13 cellular contexts compared by ENCODE assay signal in genomic region chr2:62303818-62304217, GRCh38.
DNase-seq lines count a peak whose midpoint lies in the region; ATAC-seq lines count a peak whose summit lies in the region.
"Had no signal": no experiment of that assay in that cellular context is flagged by ENCODE, and none has a peak within 500 bp of the region (broad histone marks: within the 10 kb centered on the region; RNA-seq: fewer than 3 reads in every experiment).

No MANE protein-coding gene starts in this region.

- ATAC-seq in activated T-cell treated with anti-CD3 and anti-CD28 coated beads, Interleukin-2, amount 50 U/mL, for 4 hours = no peak
- peak; percentile 41 for ATAC-seq in HG03460 (IDR thresholded peaks at IDR 0.05; ENCODE audit: unreplicated experiment)
- no peak for ATAC-seq in activated naive CD4-positive, alpha-beta T cell treated with anti-CD3 and anti-CD28 coated beads, Interleukin-2, amount 50 U/mL, for 72 hours
- ATAC-seq in stimulated activated naive B cell treated with anti-CD40 and anti-IgM and Interleukin-4, amounts not matched to agents 10 μg/mL and 1 μg/mL and 100 μg/mL, for 72 hours (replicated peaks) = no peak
- ATAC-seq in HG03025 (IDR thresholded peaks at IDR 0.05; ENCODE audit: low FRiP score, unreplicated experiment) = no peak

- H3K4me3 Mint-ChIP-seq in activated T-cell treated with anti-CD3 and anti-CD28 coated beads, Interleukin-2, amount 50 U/mL, for 24 hours = peak overlapping the region; percentile 36
- no peak overlapping the region for H3K4me3 Mint-ChIP-seq in activated T-cell treated with anti-CD3 and anti-CD28 coated beads, Interleukin-2, amount 50 U/mL, for 4 hours
- no peak overlapping the region for H3K4me3 Mint-ChIP-seq in stimulated activated naive B cell treated with anti-CD40 and anti-IgM and Interleukin-4, amounts not matched to agents 10 μg/mL and 1 μg/mL and 100 μg/mL, for 72 hours

- no peaks in the 10 kb centered on the region for H3K27me3 Mint-ChIP-seq in activated T-cell treated with anti-CD3 and anti-CD28 coated beads, Interleukin-2, amount 50 U/mL, for 24 hours
- no peaks in the 10 kb centered on the region for H3K27me3 Mint-ChIP-seq in activated T-cell treated with anti-CD3 and anti-CD28 coated beads, Interleukin-2, amount 50 U/mL, for 4 hours (ENCODE audit: low read depth)
- H3K27me3 Mint-ChIP-seq in stimulated activated naive B cell treated with anti-CD40 and anti-IgM and Interleukin-4, amounts not matched to agents 10 μg/mL and 1 μg/mL and 100 μg/mL, for 72 hours = no peaks in the 10 kb centered on the region

- no peaks in the 10 kb centered on the region for H3K36me3 Mint-ChIP-seq in activated T-cell treated with anti-CD3 and anti-CD28 coated beads, Interleukin-2, amount 50 U/mL, for 24 hours (ENCODE audit: low read depth)
- H3K36me3 Mint-ChIP-seq in activated T-cell treated with anti-CD3 and anti-CD28 coated beads, Interleukin-2, amount 50 U/mL, for 4 hours (ENCODE audit: insufficient read depth) = no peaks in the 10 kb centered on the region
- H3K36me3 Mint-ChIP-seq in activated naive CD4-positive, alpha-beta T cell treated with anti-CD3 and anti-CD28 coated beads, Interleukin-2, amount 50 U/mL, for 72 hours = peaks cover 5 to 7% of the 10 kb centered on the region in 2 donors
- H3K36me3 Mint-ChIP-seq in stimulated activated naive B cell treated with anti-CD40 and anti-IgM and Interleukin-4, amounts not matched to agents 10 μg/mL and 1 μg/mL and 100 μg/mL, for 72 hours = no peaks in the 10 kb centered on the region

- no peaks in the 10 kb centered on the region for H3K9me3 Mint-ChIP-seq in activated T-cell treated with anti-CD3 and anti-CD28 coated beads, Interleukin-2, amount 50 U/mL, for 24 hours
- H3K9me3 Mint-ChIP-seq in activated T-cell treated with anti-CD3 and anti-CD28 coated beads, Interleukin-2, amount 50 U/mL, for 4 hours = no peaks in the 10 kb centered on the region
- peaks cover 4% of the 10 kb centered on the region in 2 donors for H3K9me3 Mint-ChIP-seq in activated naive CD4-positive, alpha-beta T cell treated with anti-CD3 and anti-CD28 coated beads, Interleukin-2, amount 50 U/mL, for 72 hours
- no peaks in the 10 kb centered on the region for H3K9me3 Mint-ChIP-seq in stimulated activated naive B cell treated with anti-CD40 and anti-IgM and Interleukin-4, amounts not matched to agents 10 μg/mL and 1 μg/mL and 100 μg/mL, for 72 hours

- peak overlapping the region; percentile 92 for H3K27ac Mint-ChIP-seq in activated T-cell treated with anti-CD3 and anti-CD28 coated beads, Interleukin-2, amount 50 U/mL, for 24 hours
- peak overlapping the region; percentile 94 to 98 for H3K27ac Mint-ChIP-seq in activated naive CD4-positive, alpha-beta T cell treated with anti-CD3 and anti-CD28 coated beads, Interleukin-2, amount 50 U/mL, for 72 hours
- H3K27ac Mint-ChIP-seq in stimulated activated naive B cell treated with anti-CD40 and anti-IgM and Interleukin-4, amounts not matched to agents 10 μg/mL and 1 μg/mL and 100 μg/mL, for 72 hours = peak overlapping the region; percentile 32

- H3K4me1 Mint-ChIP-seq in activated T-cell treated with anti-CD3 and anti-CD28 coated beads, Interleukin-2, amount 50 U/mL, for 24 hours (ENCODE audit: low read depth) = peaks cover 73% of the 10 kb centered on the region
- peaks cover 63% of the 10 kb centered on the region for H3K4me1 Mint-ChIP-seq in activated T-cell treated with anti-CD3 and anti-CD28 coated beads, Interleukin-2, amount 50 U/mL, for 4 hours (ENCODE audit: low read depth)
- H3K4me1 Mint-ChIP-seq in stimulated activated naive B cell treated with anti-CD40 and anti-IgM and Interleukin-4, amounts not matched to agents 10 μg/mL and 1 μg/mL and 100 μg/mL, for 72 hours = peaks cover 51 to 62% of the 10 kb centered on the region in 2 donors

- DNase-seq in activated T-cell treated with anti-CD3 and anti-CD28 coated beads, Interleukin-2, amount 50 U/mL, for 24 hours = no peak
- DNase-seq in activated T-cell treated with anti-CD3 and anti-CD28 coated beads, Interleukin-2, amount 50 U/mL, for 4 hours = no peak
- no peak for DNase-seq in activated naive CD4-positive, alpha-beta T cell treated with anti-CD3 and anti-CD28 coated beads, Interleukin-2, amount 50 U/mL, for 72 hours (ENCODE audit: low spot score in 2 of 2)
- no peak for DNase-seq in stimulated activated naive B cell treated with anti-CD40 and anti-IgM and Interleukin-4, amounts not matched to agents 10 μg/mL and 1 μg/mL and 100 μg/mL, for 72 hours
- DNase-seq in LoVo (ENCODE audit: low spot score) (no peak), NCI-H748 treated with DMSO at 0.1 percent for 48 hours (lab: John Stamatoyannopoulos, UW) (no peak)
- DNase-seq: ACHN, aorta, midbrain, NCI-H2081, tibial artery had no signal

Comparison
In these comparisons a context has a peak if more than half of its experiments do, and no peak if none do; other contexts are left out.
1. H3K27ac Mint-ChIP-seq: peak in every context shown above with its lines; median percentile 96 in activated naive CD4-positive, alpha-beta T cell treated with anti-CD3 and anti-CD28 coated beads, Interleukin-2, amount 50 U/mL, for 72 hours; 92 in activated T-cell treated with anti-CD3 and anti-CD28 coated beads, Interleukin-2, amount 50 U/mL, for 24 hours; 32 in stimulated activated naive B cell treated with anti-CD40 and anti-IgM and Interleukin-4, amounts not matched to agents 10 μg/mL and 1 μg/mL and 100 μg/mL, for 72 hours.